9 cellular contexts compared by ENCODE assay signal in the genomic region with DNA sequence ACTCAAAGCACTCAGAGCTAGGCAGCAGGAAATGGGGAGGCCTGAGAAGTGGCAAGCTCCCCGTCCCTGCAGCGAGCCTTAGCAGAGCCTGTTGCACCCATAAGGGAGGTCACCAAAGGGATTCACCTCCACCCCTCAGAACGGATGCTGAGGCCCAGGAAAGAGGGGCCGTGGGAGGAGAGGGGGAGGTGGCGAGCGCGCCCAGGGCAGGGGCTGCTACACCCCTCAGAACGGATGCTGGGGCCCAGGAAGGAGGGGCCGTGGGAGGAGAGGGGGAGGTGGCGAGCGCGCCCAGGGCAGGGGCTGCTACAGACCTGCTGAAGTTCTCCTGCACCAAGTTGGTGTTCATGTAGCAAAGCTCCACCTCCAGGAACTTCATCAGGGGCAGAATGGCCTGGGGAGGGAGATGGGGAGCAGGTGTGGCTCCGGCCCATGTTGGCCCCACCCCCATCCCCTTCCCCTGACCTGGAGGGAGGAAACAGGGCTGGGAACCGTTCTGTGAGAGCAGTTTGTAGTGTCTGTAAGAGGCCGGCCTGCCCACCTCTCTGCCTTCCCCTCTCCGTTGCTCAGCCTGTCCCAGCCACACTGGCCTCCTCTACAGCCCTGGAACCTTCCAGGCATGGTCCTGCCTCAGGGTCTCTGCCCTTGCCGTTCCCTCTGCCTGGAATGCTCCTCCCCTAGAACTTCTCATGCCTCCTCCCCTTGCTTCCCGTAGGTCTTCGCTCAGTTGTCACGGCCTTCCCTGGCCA. TPM values are rescaled to one million over a fixed set of nuclear protein-coding genes. Genes with fewer than 3 reads are reported as not detected.
DNase-seq lines count a peak whose midpoint lies in the region; ATAC-seq and TF ChIP-seq lines count a peak whose summit lies in the region.
"Had no signal": no experiment of that assay in that cellular context is flagged by ENCODE, and none has a peak within 500 bp of the region (broad histone marks: within the 10 kb centered on the region; RNA-seq: fewer than 3 reads in every experiment).

No MANE protein-coding gene starts in this region.

- peak overlapping the region; percentile 79 for H3K4me3 Mint-ChIP-seq in stimulated activated effector memory CD8-positive, alpha-beta T cell treated with anti-CD3 and anti-CD28 coated beads, Interleukin-12 subunit alpha, Interleukin-12 subunit beta, amount 100 ng/mL, for 72 hours

- no peaks in the 10 kb centered on the region for H3K9me3 ChIP-seq in WERI-Rb-1 (ENCODE audit: severe bottlenecking)
- no peaks in the 10 kb centered on the region for H3K9me3 ChIP-seq in cardiac muscle cell (ENCODE audit: low read depth)

- peaks cover 42% of the 10 kb centered on the region for H3K4me1 Mint-ChIP-seq in stimulated activated effector memory CD8-positive, alpha-beta T cell treated with anti-CD3 and anti-CD28 coated beads, Interleukin-12 subunit alpha, Interleukin-12 subunit beta, amount 100 ng/mL, for 72 hours

- no peak for TF ChIP-seq CTCF in WERI-Rb-1 (IDR thresholded peaks at IDR 0.05; ENCODE audit: low read depth, low read length)
- TF ChIP-seq CTCF in cardiac muscle cell (IDR thresholded peaks at IDR 0.05; ENCODE audit: low read depth, low read length), result no peak

- peaks cover 8% of the 10 kb centered on the region for H3K36me3 ChIP-seq in WERI-Rb-1
- no peaks in the 10 kb centered on the region for H3K36me3 ChIP-seq in cardiac muscle cell

- H3K36me3 Mint-ChIP-seq in stimulated activated effector memory CD8-positive, alpha-beta T cell treated with anti-CD3 and anti-CD28 coated beads, Interleukin-12 subunit alpha, Interleukin-12 subunit beta, amount 100 ng/mL, for 72 hours, result peaks cover 92% of the 10 kb centered on the region

- H3K27me3 ChIP-seq in WERI-Rb-1 (ENCODE audit: insufficient read depth, low read depth, severe bottlenecking) (no peaks in the 10 kb centered on the region), cardiac muscle cell (no peaks in the 10 kb centered on the region)

- peak overlapping the region; percentile 98 for H3K27ac Mint-ChIP-seq in stimulated activated effector memory CD8-positive, alpha-beta T cell treated with anti-CD3 and anti-CD28 coated beads, Interleukin-12 subunit alpha, Interleukin-12 subunit beta, amount 100 ng/mL, for 72 hours

- H3K4me1 ChIP-seq in cardiac muscle cell (ENCODE audit: low read depth), result peaks cover 25% of the 10 kb centered on the region

- peak; percentile 30 for DNase-seq in NCI-H82 (lab: John Stamatoyannopoulos, UW)
- no peak for DNase-seq in NCI-H82 treated with DMSO at 0.1 percent for 48 hours (lab: John Stamatoyannopoulos, UW; ENCODE audit: unreplicated experiment)
- DNase-seq in WERI-Rb-1, result peak; percentile 61
- DNase-seq in cardiac muscle cell (ENCODE audit: low read depth in 1 of 2, low spot score in 1 of 2), result peak in 1 of 2 donors; percentile 61
- DNase-seq in stimulated activated effector memory CD8-positive, alpha-beta T cell treated with anti-CD3 and anti-CD28 coated beads, Interleukin-12 subunit alpha, Interleukin-12 subunit beta, amount 100 ng/mL, for 72 hours (ENCODE audit: low spot score in 2 of 2), result no peak
- no peak for DNase-seq in SKM-1 (lab: John Stamatoyannopoulos, UW; ENCODE audit: unreplicated experiment)
- no peak for DNase-seq in head of caudate nucleus
- DNase-seq in medulla oblongata (ENCODE audit: extremely low spot score), result no peak
- DNase-seq: NCI-H1092 treated with DMSO at 0.1 percent for 48 hours had no signal

- no peaks in the 10 kb centered on the region for H3K9me3 Mint-ChIP-seq in stimulated activated effector memory CD8-positive, alpha-beta T cell treated with anti-CD3 and anti-CD28 coated beads, Interleukin-12 subunit alpha, Interleukin-12 subunit beta, amount 100 ng/mL, for 72 hours

- ATAC-seq in stimulated activated effector memory CD8-positive, alpha-beta T cell treated with anti-CD3 and anti-CD28 coated beads, Interleukin-12 subunit alpha, Interleukin-12 subunit beta, amount 100 ng/mL, for 72 hours, result peak; percentile 45

- peak overlapping the region; percentile 77 for H3K27ac ChIP-seq in WERI-Rb-1
- peak overlapping the region; percentile 73 for H3K27ac ChIP-seq in cardiac muscle cell

- H3K4me3 ChIP-seq in WERI-Rb-1 (ENCODE audit: low read depth, low read length) (no peak overlapping the region), cardiac muscle cell (no peak overlapping the region)

- intact Hi-C loops in head of caudate nucleus (cut with DNase I), result no loop called here

RNA-seq across cellular contexts. Expression of a gene that starts 11.4 kb away (rescaled TPM):
- total RNA-seq in cardiac muscle cell, result 4.6 and 14.8 TPM in 2 replicates
- polyA plus RNA-seq in cardiac muscle cell, result 10.8 and 24.6 TPM in 2 replicates

RNA-seq across cellular contexts. Expression of a gene that starts 22.3 kb away (rescaled TPM):
- total RNA-seq in cardiac muscle cell, result 61.3 and 75.6 TPM in 2 replicates
- polyA plus RNA-seq in cardiac muscle cell, result 160 and 161 TPM in 2 replicates

RNA-seq across cellular contexts. Expression of a gene that starts 45.6 kb away (rescaled TPM):
- 1.3 and 4.6 TPM in 2 replicates for total RNA-seq in cardiac muscle cell
- 2.2 and 2.9 TPM in 2 replicates for polyA plus RNA-seq in cardiac muscle cell

RNA-seq across cellular contexts. Expression of a gene that starts 48.2 kb away (rescaled TPM):
- total RNA-seq in cardiac muscle cell, result 34.2 and 37.8 TPM in 2 replicates
- polyA plus RNA-seq in cardiac muscle cell, result 20.5 and 35.9 TPM in 2 replicates

Comparison
In these comparisons a context has a peak if more than half of its experiments do, and no peak if none do; other contexts are left out.
1. DNase-seq: peak in NCI-H82 (single experiment) and WERI-Rb-1 (single experiment); none in NCI-H82 treated with DMSO at 0.1 percent for 48 hours (single experiment), stimulated activated effector memory CD8-positive, alpha-beta T cell treated with anti-CD3 and anti-CD28 coated beads, Interleukin-12 subunit alpha, Interleukin-12 subunit beta, amount 100 ng/mL, for 72 hours (0 of 2), SKM-1 (single experiment), head of caudate nucleus (0 of 42) and medulla oblongata (single experiment).